7 cellular contexts compared by ENCODE assay signal in the genomic region with DNA sequence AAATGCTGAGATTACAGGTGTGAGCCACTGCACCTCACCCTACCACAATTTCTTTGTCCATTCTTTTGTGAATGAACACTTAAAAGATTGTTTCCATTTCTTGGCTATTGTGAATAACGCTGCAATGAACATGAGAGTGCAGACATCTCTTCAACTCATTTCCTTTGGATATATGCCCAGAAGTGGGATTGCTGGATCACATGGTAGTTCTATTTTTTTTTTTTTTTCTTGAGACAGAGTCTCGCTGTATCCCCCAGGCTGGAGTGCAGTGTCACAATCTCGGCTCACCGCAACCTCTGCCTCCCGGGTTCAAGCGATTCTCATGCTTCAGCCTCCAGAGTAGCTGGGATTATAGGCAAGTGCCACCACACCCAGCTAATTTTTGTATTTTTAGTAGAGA.
A peak's percentile ranks its signal among the peaks of the same experiment; 100 is the strongest.
DNase-seq lines count a peak whose midpoint lies in the region; ATAC-seq and TF ChIP-seq lines count a peak whose summit lies in the region.
"Not testable (repeated sequence)": the region's sequence is repeated elsewhere in the genome, so short reads cannot be mapped to it uniquely, and the experiment has no call there.

No MANE protein-coding gene starts in this region.

- not testable (repeated sequence) for H3K4me1 ChIP-seq in IMR-90 (ENCODE audit: control insufficient read depth, insufficient read depth, low read length)

- not testable (repeated sequence) for H3K9me3 ChIP-seq in IMR-90 (ENCODE audit: control insufficient read depth, insufficient read depth, low read length)

- not testable (repeated sequence) for H3K18ac ChIP-seq in IMR-90 (ENCODE audit: low read depth, low read length)

- not testable (repeated sequence) for H2BK120ac ChIP-seq in IMR-90 (ENCODE audit: low read depth, low read length)

- H4K91ac ChIP-seq in IMR-90 (ENCODE audit: insufficient read depth, low read depth, low read length), result not testable (repeated sequence)

- H4K20me1 ChIP-seq in IMR-90 (ENCODE audit: insufficient read depth, low read length), result not testable (repeated sequence)

- not testable (repeated sequence) for H2BK15ac ChIP-seq in IMR-90 (ENCODE audit: low read depth, low read length)

- DNase-seq in Daoy (ENCODE audit: low read depth) (peak; percentile 60), IMR-90 (peak; percentile 89), RPMI7951 (ENCODE audit: low read depth) (peak; percentile 87), brain microvascular endothelial cell (peak; percentile 49), fibroblast of peridontal ligament (ENCODE audit: extremely low read depth) (peak; percentile 93), myocyte (ENCODE audit: low read depth) (peak; percentile 71)
- DNase-seq in left ventricle myocardium superior, result not testable (repeated sequence)

- TF ChIP-seq CTCF in IMR-90 (conservative IDR thresholded peaks at IDR 0.05; ENCODE audit: low read depth, low read length); brain microvascular endothelial cell (IDR thresholded peaks at IDR 0.05; ENCODE audit: low read depth, low read length, missing control alignments): not testable (repeated sequence)

- H4K8ac ChIP-seq in IMR-90 (ENCODE audit: low read depth in 2 of 2, low read length in 2 of 2), result not testable (repeated sequence)

- ATAC-seq in IMR-90 (ENCODE audit: low read depth) (peak; percentile 87), left ventricle myocardium superior (peak; percentile 63)

- not testable (repeated sequence) for H3K4me3 ChIP-seq in IMR-90 (ENCODE audit: insufficient read depth, low read depth, low read length); brain microvascular endothelial cell (ENCODE audit: low read depth, low read length)

- H4K5ac ChIP-seq in IMR-90 (ENCODE audit: low read depth, low read length), result not testable (repeated sequence)

- dilution Hi-C loops in IMR-90 (cut with HindIII; ENCODE audit: low sequenced_read_pairs, unreplicated experiment), result not testable (repeated sequence)

- not testable (repeated sequence) for H2BK5ac ChIP-seq in IMR-90 (ENCODE audit: low read depth, low read length, poor library complexity, severe bottlenecking)

- H2AK5ac ChIP-seq in IMR-90 (ENCODE audit: low read depth, low read length), result not testable (repeated sequence)

- H3K27ac ChIP-seq in IMR-90 (ENCODE audit: insufficient read depth, low read length); brain microvascular endothelial cell: not testable (repeated sequence)

- BruUV-seq in IMR-90 (replicated peaks; lab: Mats Ljungman, UMichigan), result not testable (repeated sequence)

- intact Hi-C loops in IMR-90 (cut with micrococcal nuclease); left ventricle myocardium superior (cut with micrococcal nuclease): not testable (repeated sequence)

- POLR2A ChIA-PET in IMR-90 (lab: Charles Lee; ENCODE audit: unreplicated experiment), result not testable (repeated sequence)

- not testable (repeated sequence) for TF ChIP-seq RAD21 in IMR-90 (IDR thresholded peaks at IDR 0.05; ENCODE audit: low read length)

- not testable (repeated sequence) for TF ChIP-seq POLR2A in IMR-90 (IDR thresholded peaks at IDR 0.05; ENCODE audit: low read depth, low read length)

- not testable (repeated sequence) for H3K4ac ChIP-seq in IMR-90 (ENCODE audit: low read depth, low read length)

- H3K23ac ChIP-seq in IMR-90 (ENCODE audit: low read depth, low read length), result not testable (repeated sequence)

- peak overlapping the region; percentile 25; the same call in 1 of the 2 replicates for H3K4me2 ChIP-seq in IMR-90 (ENCODE audit: low read depth, low read length)

- H3K79me1 ChIP-seq in IMR-90 (ENCODE audit: low read depth in 1 of 2, low read length in 2 of 2), result not testable (repeated sequence)

- H3K36me3 ChIP-seq in IMR-90 (ENCODE audit: control insufficient read depth, insufficient read depth, low read length); brain microvascular endothelial cell (replicated peaks): not testable (repeated sequence)

- not testable (repeated sequence) for H2AK9ac ChIP-seq in IMR-90 (replicated peaks; ENCODE audit: low read depth, low read length, poor library complexity)

- not testable (repeated sequence) for H2AFZ ChIP-seq in IMR-90 (replicated peaks; ENCODE audit: low read length, poor library complexity)

- not testable (repeated sequence) for H3K56ac ChIP-seq in IMR-90 (ENCODE audit: extremely low read depth, insufficient read depth, low read length)

- H3K14ac ChIP-seq in IMR-90 (replicated peaks; ENCODE audit: low read depth, low read length), result not testable (repeated sequence)

- not testable (repeated sequence) for H3K27me3 ChIP-seq in IMR-90 (ENCODE audit: control insufficient read depth, insufficient read depth, low read length); brain microvascular endothelial cell (replicated peaks)

- not testable (repeated sequence) for H2BK20ac ChIP-seq in IMR-90 (ENCODE audit: low read depth, low read length)

- H3K9ac ChIP-seq in IMR-90 (ENCODE audit: low read depth, low read length), result not testable (repeated sequence)

- WGBS in IMR-90 (ENCODE audit: extremely low coverage in 2 of 2, insufficient read length in 1 of 2), 2 experiments, result no CpG with 5 or more reads among the region's 6 CpGs

- CTCF ChIA-PET in IMR-90 (lab: Yijun Ruan, JAX), result interaction anchor here (0.7 kb wide), 1 partner anchor 144 kb away, joined by 3 read pairs; no protein-coding TSS in a partner anchor

- in situ Hi-C loops in IMR-90 (cut with MboI; ENCODE audit: low sequenced_read_pairs); brain microvascular endothelial cell (cut with HindIII; ENCODE audit: low pct_ligation_motif_present, low sequenced_read_pairs): not testable (repeated sequence)

- H3K9me1 ChIP-seq in IMR-90 (ENCODE audit: insufficient read depth, low read length), result not testable (repeated sequence)

TF ChIP-seq in IMR-90, 13 proteins besides CTCF, POLR2A, EP300 and RAD21:
- TF ChIP-seq, protein P1, sequence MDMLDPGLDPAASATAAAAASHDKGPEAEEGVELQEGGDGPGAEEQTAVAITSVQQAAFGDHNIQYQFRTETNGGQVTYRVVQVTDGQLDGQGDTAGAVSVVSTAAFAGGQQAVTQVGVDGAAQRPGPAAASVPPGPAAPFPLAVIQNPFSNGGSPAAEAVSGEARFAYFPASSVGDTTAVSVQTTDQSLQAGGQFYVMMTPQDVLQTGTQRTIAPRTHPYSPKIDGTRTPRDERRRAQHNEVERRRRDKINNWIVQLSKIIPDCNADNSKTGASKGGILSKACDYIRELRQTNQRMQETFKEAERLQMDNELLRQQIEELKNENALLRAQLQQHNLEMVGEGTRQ (IDR thresholded peaks at IDR 0.05; ENCODE audit: low read depth, low read length), result peak; percentile 44; the same call in 1 of the 2 replicates
